ENCODE assay signal across 19 cellular contexts in the genomic region with DNA sequence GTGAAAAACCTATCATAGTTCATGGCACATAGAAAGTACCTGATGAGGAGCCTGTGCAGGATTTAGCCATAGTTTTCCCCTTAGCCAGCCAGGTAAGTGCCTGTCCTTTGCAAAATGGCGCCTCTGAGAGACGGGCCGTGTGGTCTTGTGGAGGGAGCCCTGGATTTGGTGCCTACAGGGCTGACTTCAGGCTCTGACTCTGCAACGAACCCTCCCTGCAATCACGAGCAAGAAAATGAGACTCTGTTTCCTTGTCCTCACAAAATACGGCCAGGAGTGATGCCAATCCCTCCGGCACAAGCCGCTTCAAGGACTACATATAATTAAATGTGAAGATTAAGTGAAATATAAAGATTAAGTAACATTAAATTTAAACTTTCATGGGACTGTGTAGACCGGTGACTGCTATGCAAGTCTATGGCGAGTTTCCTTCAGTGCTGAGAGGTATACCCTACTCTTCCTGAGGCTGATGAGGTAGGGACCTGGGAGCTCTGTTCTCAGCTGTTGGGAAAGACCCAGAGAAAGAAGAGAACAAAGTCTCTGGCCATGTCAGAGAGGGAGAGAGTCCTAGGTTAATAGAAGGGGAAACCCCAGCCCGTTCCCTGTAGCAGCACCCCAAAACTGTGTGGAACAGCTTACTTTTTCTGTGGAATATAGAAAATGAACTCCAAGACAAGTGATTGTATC. TPM values are rescaled to one million over a fixed set of nuclear protein-coding genes. Genes with fewer than 3 reads are reported as not detected.
DNase-seq lines count a peak whose midpoint lies in the region; ATAC-seq, FAIRE-seq and TF ChIP-seq lines count a peak whose summit lies in the region.
"Had no signal": no experiment of that assay in that cellular context is flagged by ENCODE, and none has a peak within 500 bp of the region (broad histone marks: within the 10 kb centered on the region; RNA-seq: fewer than 3 reads in every experiment).

No MANE protein-coding gene starts in this region.

- no peaks in the 10 kb centered on the region for H3K36me3 Mint-ChIP-seq in activated CD8-positive, alpha-beta memory T cell treated with anti-CD3 and anti-CD28 coated beads, Interleukin-2, amount 10 ng/mL, durations not matched to agents 7 days and 5 days
- peaks cover 3% of the 10 kb centered on the region for H3K36me3 Mint-ChIP-seq in astrocyte (ENCODE audit: low read depth, unreplicated experiment)

- H3K27me3 Mint-ChIP-seq in activated CD8-positive, alpha-beta memory T cell treated with anti-CD3 and anti-CD28 coated beads, Interleukin-2, amount 10 ng/mL, durations not matched to agents 7 days and 5 days: no peaks in the 10 kb centered on the region
- H3K27me3 Mint-ChIP-seq in astrocyte (ENCODE audit: low read depth, unreplicated experiment): peaks cover 2% of the 10 kb centered on the region

- no peaks in the 10 kb centered on the region for H3K9me3 ChIP-seq in OCI-LY1 (ENCODE audit: low read length)
- no peaks in the 10 kb centered on the region for H3K9me3 ChIP-seq in astrocyte (ENCODE audit: insufficient read depth, low read depth, low read length)
- no peaks in the 10 kb centered on the region for H3K9me3 ChIP-seq in smooth muscle cell (replicated peaks; ENCODE audit: low read depth)
- H3K9me3 ChIP-seq: MG63, thoracic aorta had no signal

- H2AFZ ChIP-seq in OCI-LY1 (ENCODE audit: low read length) (no peak overlapping the region), astrocyte (ENCODE audit: low read depth, low read length) (no peak overlapping the region), smooth muscle cell (ENCODE audit: low read depth) (no peak overlapping the region)
- H2AFZ ChIP-seq: GM23248 had no signal

- no peaks in the 10 kb centered on the region for H3K9me2 ChIP-seq in OCI-LY1 (ENCODE audit: low read depth, low read length)

- peak overlapping the region; percentile 97 for H3K27ac ChIP-seq in OCI-LY1 (ENCODE audit: low read depth, low read length, poor library complexity, severe bottlenecking)
- H3K27ac ChIP-seq in astrocyte (ENCODE audit: low read depth, low read length): no peak overlapping the region
- H3K27ac ChIP-seq in smooth muscle cell (ENCODE audit: low read depth): peak overlapping the region; percentile 23
- H3K27ac ChIP-seq: GM23248, thoracic aorta had no signal

- no peak for DNase-seq in activated CD8-positive, alpha-beta memory T cell treated with anti-CD3 and anti-CD28 coated beads, Interleukin-2, amount 10 ng/mL, durations not matched to agents 7 days and 5 days
- DNase-seq in activated CD8-positive, alpha-beta memory T cell treated with anti-CD3 and anti-CD28 coated beads, Interleukin-2, amount 50 U/mL, for 48 hours: no peak
- DNase-seq in astrocyte (ENCODE audit: low read depth) (no peak), smooth muscle cell (lab: John Stamatoyannopoulos, UW; ENCODE audit: unreplicated experiment) (no peak), NCI-H1694 (lab: John Stamatoyannopoulos, UW) (no peak)
- DNase-seq in activated CD4-positive, CD25-positive, alpha-beta regulatory T cell treated with anti-CD3 and anti-CD28 coated beads, Interleukin-2, amount 50 U/mL, for 72 hours: no peak
- DNase-seq: GM23248, left ventricle myocardium superior, MG63, NCI-H2081, NCI-H526 treated with DMSO at 0.1 percent for 48 hours had no signal

- H3K4me2 ChIP-seq in OCI-LY1 (ENCODE audit: low read length) (peak overlapping the region; percentile 54; the same call in 1 of the 2 replicates), astrocyte (ENCODE audit: low read length) (no peak overlapping the region), smooth muscle cell (no peak overlapping the region)

- H3K9ac ChIP-seq in OCI-LY1 (ENCODE audit: low read length) (peak overlapping the region; percentile 53), astrocyte (ENCODE audit: low read length) (no peak overlapping the region), smooth muscle cell (ENCODE audit: low read depth) (no peak overlapping the region)
- H3K9ac ChIP-seq: GM23248 had no signal

- peaks cover 72% of the 10 kb centered on the region for H3K4me1 Mint-ChIP-seq in activated CD8-positive, alpha-beta memory T cell treated with anti-CD3 and anti-CD28 coated beads, Interleukin-2, amount 10 ng/mL, durations not matched to agents 7 days and 5 days
- peaks cover 10% of the 10 kb centered on the region for H3K4me1 Mint-ChIP-seq in astrocyte (ENCODE audit: low read depth, unreplicated experiment)

- H3K79me2 ChIP-seq in OCI-LY1 (ENCODE audit: insufficient read depth, low read length): no peaks in the 10 kb centered on the region
- no peaks in the 10 kb centered on the region for H3K79me2 ChIP-seq in astrocyte (ENCODE audit: insufficient read depth, low read length)
- H3K79me2 ChIP-seq in smooth muscle cell (ENCODE audit: low read depth): no peaks in the 10 kb centered on the region

- H3K4me1 ChIP-seq in OCI-LY1 (ENCODE audit: insufficient read depth, low read length, severe bottlenecking): peaks cover 86% of the 10 kb centered on the region
- no peaks in the 10 kb centered on the region for H3K4me1 ChIP-seq in astrocyte (ENCODE audit: insufficient read depth, low read length)
- H3K4me1 ChIP-seq in smooth muscle cell (ENCODE audit: low read depth): no peaks in the 10 kb centered on the region

- H3F3A ChIP-seq in OCI-LY1 (ENCODE audit: insufficient read depth, low read length) (0 out of 2 replicates have a peak, but pooled peaks cover 3% of the 10 kb centered on the region), smooth muscle cell (ENCODE audit: low read depth) (no peaks in the 10 kb centered on the region)

- no peak overlapping the region for H3K4me3 Mint-ChIP-seq in activated CD8-positive, alpha-beta memory T cell treated with anti-CD3 and anti-CD28 coated beads, Interleukin-2, amount 10 ng/mL, durations not matched to agents 7 days and 5 days
- no peak overlapping the region for H3K4me3 Mint-ChIP-seq in astrocyte (ENCODE audit: unreplicated experiment)
- H3K4me3 Mint-ChIP-seq: nephron had no signal

- 92% methylated on average over 11 of the region's 11 CpGs for WGBS in smooth muscle cell (ENCODE audit: low lambda C conversion rate)

- ATAC-seq in activated CD8-positive, alpha-beta memory T cell treated with anti-CD3 and anti-CD28 coated beads, Interleukin-2, amount 10 ng/mL, durations not matched to agents 7 days and 5 days: no peak
- no peak for ATAC-seq in GM21737 (IDR thresholded peaks at IDR 0.05; ENCODE audit: unreplicated experiment)
- ATAC-seq: Panc1 had no signal

- H3K27me3 ChIP-seq in OCI-LY1 (ENCODE audit: insufficient read depth, low read length) (no peaks in the 10 kb centered on the region), astrocyte (ENCODE audit: insufficient read depth, low read length) (no peaks in the 10 kb centered on the region), smooth muscle cell (ENCODE audit: low read depth) (no peaks in the 10 kb centered on the region)
- H3K27me3 ChIP-seq: MG63 had no signal

- peak overlapping the region; percentile 20 for H3K4me3 ChIP-seq in OCI-LY1 (ENCODE audit: low read depth, low read length, poor library complexity, severe bottlenecking)
- no peak overlapping the region for H3K4me3 ChIP-seq in astrocyte (ENCODE audit: insufficient read depth, low read depth, low read length)
- H3K4me3 ChIP-seq in smooth muscle cell: no peak overlapping the region
- H3K4me3 ChIP-seq: GM23248, MG63, thoracic aorta had no signal

- FAIRE-seq in astrocyte (lab: Jason Lieb, UNC): no peak
- FAIRE-seq: endothelial cell of umbilical vein, frontal cortex, HTR-8/SVneo had no signal

- H3K9me3 Mint-ChIP-seq in activated CD8-positive, alpha-beta memory T cell treated with anti-CD3 and anti-CD28 coated beads, Interleukin-2, amount 10 ng/mL, durations not matched to agents 7 days and 5 days (ENCODE audit: low read depth): no peaks in the 10 kb centered on the region
- H3K9me3 Mint-ChIP-seq in astrocyte (ENCODE audit: unreplicated experiment): peaks cover 4% of the 10 kb centered on the region
- H3K9me3 Mint-ChIP-seq: nephron had no signal

- H3K27ac Mint-ChIP-seq in activated CD8-positive, alpha-beta memory T cell treated with anti-CD3 and anti-CD28 coated beads, Interleukin-2, amount 10 ng/mL, durations not matched to agents 7 days and 5 days: peak overlapping the region; percentile 96
- peak overlapping the region; percentile 47 for H3K27ac Mint-ChIP-seq in astrocyte (ENCODE audit: unreplicated experiment)
- H3K27ac Mint-ChIP-seq: nephron had no signal

- H3K36me3 ChIP-seq in OCI-LY1 (ENCODE audit: insufficient read depth, low read length) (no peaks in the 10 kb centered on the region), astrocyte (ENCODE audit: insufficient read depth, low read length) (no peaks in the 10 kb centered on the region), smooth muscle cell (ENCODE audit: low read depth) (no peaks in the 10 kb centered on the region)
- H3K36me3 ChIP-seq: MG63, thoracic aorta had no signal

- CTCF ChIA-PET in activated CD8-positive, alpha-beta memory T cell treated with anti-CD3 and anti-CD28 coated beads, Interleukin-2, amount 10 ng/mL, durations not matched to agents 7 days and 5 days (lab: Charles Lee): interaction anchor here (0.7 to 3.0 kb wide), 12 partner anchors 8 to 188 kb away, joined by 3 to 31 read pairs (median 4); partner anchors contain the start of gene DDX6

- H4K20me1 ChIP-seq in OCI-LY1 (ENCODE audit: insufficient read depth, low read length) (no peaks in the 10 kb centered on the region), astrocyte (ENCODE audit: insufficient read depth, low read length) (no peaks in the 10 kb centered on the region), smooth muscle cell (ENCODE audit: low read depth) (no peaks in the 10 kb centered on the region)

- TF ChIP-seq CTCF in OCI-LY1 (IDR thresholded peaks at IDR 0.05; ENCODE audit: low read length): no peak
- TF ChIP-seq CTCF in astrocyte (IDR thresholded peaks at IDR 0.05; ENCODE audit: insufficient read depth, low read depth, low read length): no peak
- TF ChIP-seq CTCF in smooth muscle cell (IDR thresholded peaks at IDR 0.05; ENCODE audit: borderline replicate concordance, insufficient read depth, poor library complexity, severe bottlenecking): no peak

RNA-seq across cellular contexts. Expression of gene CXCR5, which starts 6.1 kb away (rescaled TPM):
- total RNA-seq in activated CD8-positive, alpha-beta memory T cell treated with anti-CD3 and anti-CD28 coated beads, Interleukin-2, amount 10 ng/mL, durations not matched to agents 7 days and 5 days: under 1 TPM in 1 of 2 experiments, not detected in 1; 0.30 TPM
- 0.07 and 0.12 TPM in 2 replicates for total RNA-seq in astrocyte
- total RNA-seq in smooth muscle cell: not detected in 2 replicates
- 1.6 TPM in 1 of 2 replicates, not detected in the other for polyA plus RNA-seq in smooth muscle cell
- total RNA-seq: endothelial cell of umbilical vein, frontal cortex, GM23248, left ventricle myocardium superior, thoracic aorta had no signal
- polyA plus RNA-seq: endothelial cell of umbilical vein, GM23248 had no signal

RNA-seq across cellular contexts. Expression of gene BCL9L, which starts 48.1 kb away (rescaled TPM):
- total RNA-seq in activated CD8-positive, alpha-beta memory T cell treated with anti-CD3 and anti-CD28 coated beads, Interleukin-2, amount 10 ng/mL, durations not matched to agents 7 days and 5 days: 10 to 100 TPM; 33.9 to 44.0 TPM
- 128 and 138 TPM in 2 replicates for total RNA-seq in astrocyte
- total RNA-seq in smooth muscle cell: 10.5 and 10.8 TPM in 2 replicates
- polyA plus RNA-seq in smooth muscle cell: 11.4 and 19.0 TPM in 2 replicates
